Comparison of ENCODE assay signal across 12 cellular contexts in the genomic region with DNA sequence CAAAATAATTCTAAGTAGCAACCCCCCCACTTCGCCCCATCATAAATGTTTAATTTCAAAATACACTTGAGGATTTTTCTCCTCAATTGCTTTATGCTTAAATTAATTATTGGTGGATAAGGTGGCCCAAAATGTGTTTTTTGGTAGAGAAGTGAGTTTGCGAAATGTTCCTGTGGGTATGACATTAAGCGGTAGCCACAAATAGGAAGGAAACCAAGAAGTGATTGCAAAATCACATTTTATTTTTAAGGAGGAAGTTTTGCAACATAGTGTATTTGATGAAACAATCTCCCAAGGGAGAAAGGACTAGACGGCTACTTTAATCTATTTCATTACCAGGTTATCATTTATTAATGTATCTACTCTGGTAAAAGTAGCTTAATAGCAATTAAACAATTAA. TPM values are rescaled to one million over a fixed set of nuclear protein-coding genes. Genes with fewer than 3 reads are reported as not detected.
DNase-seq lines count a peak whose midpoint lies in the region; ATAC-seq, FAIRE-seq and TF ChIP-seq lines count a peak whose summit lies in the region.
"Had no signal": no experiment of that assay in that cellular context is flagged by ENCODE, and none has a peak within 500 bp of the region (broad histone marks: within the 10 kb centered on the region; RNA-seq: fewer than 3 reads in every experiment).

No MANE protein-coding gene starts in this region.

- H3K9me1 ChIP-seq in IMR-90 (ENCODE audit: insufficient read depth, low read length) = no peaks in the 10 kb centered on the region

- H4K20me1 ChIP-seq in IMR-90 (ENCODE audit: insufficient read depth, low read length) (no peaks in the 10 kb centered on the region), astrocyte (ENCODE audit: insufficient read depth, low read length) (peaks cover 4% of the 10 kb centered on the region)

- H2AK9ac ChIP-seq in IMR-90 (replicated peaks; ENCODE audit: low read depth, low read length, poor library complexity) = no peak overlapping the region

- H2BK120ac ChIP-seq in IMR-90 (ENCODE audit: low read depth, low read length) = no peak overlapping the region

- H3K79me1 ChIP-seq in IMR-90 (ENCODE audit: low read depth in 1 of 2, low read length in 2 of 2) = peaks cover 21 to 25% of the 10 kb centered on the region in 2 experiments

- H3K36me3 Mint-ChIP-seq in astrocyte (ENCODE audit: low read depth, unreplicated experiment) = peaks cover 7% of the 10 kb centered on the region

- H3K4me2 ChIP-seq in IMR-90 (ENCODE audit: low read depth, low read length) (no peak overlapping the region), astrocyte (ENCODE audit: low read length) (no peak overlapping the region)

- no peaks in the 10 kb centered on the region for H3K36me3 ChIP-seq in IMR-90 (ENCODE audit: control insufficient read depth, insufficient read depth, low read length)
- H3K36me3 ChIP-seq in astrocyte (ENCODE audit: insufficient read depth, low read length) = peaks cover 1% of the 10 kb centered on the region
- H3K36me3 ChIP-seq in lower lobe of right lung = no peaks in the 10 kb centered on the region
- H3K36me3 ChIP-seq in vagina = no peaks in the 10 kb centered on the region

- intact Hi-C loops in IMR-90 (cut with micrococcal nuclease) = no loop called here
- intact Hi-C loops in lower lobe of right lung (cut with DNase I) = no loop called here
- intact Hi-C loops in vagina (cut with DNase I) = no loop called here

- H3K4ac ChIP-seq in IMR-90 (ENCODE audit: low read depth, low read length) = no peak overlapping the region

- no peak overlapping the region for H3K14ac ChIP-seq in IMR-90 (replicated peaks; ENCODE audit: low read depth, low read length)

- TF ChIP-seq POLR2A in IMR-90 (IDR thresholded peaks at IDR 0.05; ENCODE audit: low read depth, low read length) (no peak), vagina (IDR thresholded peaks at IDR 0.05) (no peak)

- no peaks in the 10 kb centered on the region for H3K79me2 ChIP-seq in astrocyte (ENCODE audit: insufficient read depth, low read length)

- H4K5ac ChIP-seq in IMR-90 (ENCODE audit: low read depth, low read length) = no peak overlapping the region

- no peak overlapping the region for H3K27ac ChIP-seq in IMR-90 (ENCODE audit: insufficient read depth, low read length)
- no peak overlapping the region for H3K27ac ChIP-seq in astrocyte (ENCODE audit: low read depth, low read length)
- H3K27ac ChIP-seq in lower lobe of right lung = no peak overlapping the region
- no peak overlapping the region for H3K27ac ChIP-seq in vagina

- no peak overlapping the region for H4K8ac ChIP-seq in IMR-90 (ENCODE audit: low read depth in 2 of 2, low read length in 2 of 2)

- H3K4me1 Mint-ChIP-seq in astrocyte (ENCODE audit: low read depth, unreplicated experiment) = no peaks in the 10 kb centered on the region

- WGBS in IMR-90 (ENCODE audit: extremely low coverage in 2 of 2, insufficient read length in 1 of 2), 2 experiments = no CpG with 5 or more reads among the region's 4 CpGs

- no peak overlapping the region for H2BK15ac ChIP-seq in IMR-90 (ENCODE audit: low read depth, low read length)

- H3K23ac ChIP-seq in IMR-90 (ENCODE audit: low read depth, low read length) = no peak overlapping the region

- no peaks in the 10 kb centered on the region for H3K27me3 Mint-ChIP-seq in astrocyte (ENCODE audit: low read depth, unreplicated experiment)

- H3K18ac ChIP-seq in IMR-90 (ENCODE audit: low read depth, low read length) = no peak overlapping the region

- H2AFZ ChIP-seq in IMR-90 (replicated peaks; ENCODE audit: low read length, poor library complexity) (no peak overlapping the region), astrocyte (ENCODE audit: low read depth, low read length) (no peak overlapping the region)

- CTCF ChIA-PET in IMR-90 (lab: Yijun Ruan, JAX) = interaction anchor here (1.3 kb wide), 1 partner anchor 11 kb away, joined by 5 read pairs; no protein-coding TSS in a partner anchor

- H3K9me3 Mint-ChIP-seq in astrocyte (ENCODE audit: unreplicated experiment) = no peaks in the 10 kb centered on the region
- H3K9me3 Mint-ChIP-seq: activated naive CD4-positive, alpha-beta T cell treated with anti-CD3 and anti-CD28 coated beads for 36 hours had no signal

- H3K56ac ChIP-seq in IMR-90 (ENCODE audit: extremely low read depth, insufficient read depth, low read length) = no peak overlapping the region

- BruUV-seq in IMR-90 (replicated peaks; lab: Mats Ljungman, UMichigan) = no TSS peak

- no peak overlapping the region for H2BK5ac ChIP-seq in IMR-90 (ENCODE audit: low read depth, low read length, poor library complexity, severe bottlenecking)

- H2AK5ac ChIP-seq in IMR-90 (ENCODE audit: low read depth, low read length) = no peak overlapping the region

- H3K9ac ChIP-seq in IMR-90 (ENCODE audit: low read depth, low read length) = no peak overlapping the region
- H3K9ac ChIP-seq in astrocyte (ENCODE audit: low read length) = no peak overlapping the region

- H3K4me3 Mint-ChIP-seq in astrocyte (ENCODE audit: unreplicated experiment) = no peak overlapping the region
- H3K4me3 Mint-ChIP-seq: activated naive CD4-positive, alpha-beta T cell treated with anti-CD3 and anti-CD28 coated beads for 36 hours had no signal

- no peak for TF ChIP-seq CTCF in IMR-90 (conservative IDR thresholded peaks at IDR 0.05; ENCODE audit: low read depth, low read length)
- TF ChIP-seq CTCF in astrocyte (IDR thresholded peaks at IDR 0.05; ENCODE audit: insufficient read depth, low read depth, low read length) = no peak
- TF ChIP-seq CTCF in lower lobe of right lung (IDR thresholded peaks at IDR 0.05) = no peak
- no peak for TF ChIP-seq CTCF in vagina (IDR thresholded peaks at IDR 0.05)

- no peaks in the 10 kb centered on the region for H3K9me3 ChIP-seq in IMR-90 (ENCODE audit: control insufficient read depth, insufficient read depth, low read length)
- no peaks in the 10 kb centered on the region for H3K9me3 ChIP-seq in astrocyte (ENCODE audit: insufficient read depth, low read depth, low read length)
- no peaks in the 10 kb centered on the region for H3K9me3 ChIP-seq in lower lobe of right lung
- H3K9me3 ChIP-seq in vagina = no peaks in the 10 kb centered on the region

- no peak overlapping the region for H2BK20ac ChIP-seq in IMR-90 (ENCODE audit: low read depth, low read length)

- TF ChIP-seq RAD21 in IMR-90 (IDR thresholded peaks at IDR 0.05; ENCODE audit: low read length) = no peak

- in situ Hi-C loops in IMR-90 (cut with MboI; ENCODE audit: low sequenced_read_pairs) = no loop called here

- POLR2A ChIA-PET in IMR-90 (lab: Charles Lee; ENCODE audit: unreplicated experiment) = no interaction called here

- FAIRE-seq in astrocyte (lab: Jason Lieb, UNC) = peak; percentile 55
- FAIRE-seq: frontal cortex had no signal

- H3K4me3 ChIP-seq in IMR-90 (ENCODE audit: insufficient read depth, low read depth, low read length) (no peak overlapping the region), astrocyte (ENCODE audit: insufficient read depth, low read depth, low read length) (no peak overlapping the region), lower lobe of right lung (no peak overlapping the region), vagina (no peak overlapping the region)

- no peak overlapping the region for H4K91ac ChIP-seq in IMR-90 (ENCODE audit: insufficient read depth, low read depth, low read length)

- dilution Hi-C loops in IMR-90 (cut with HindIII; ENCODE audit: low sequenced_read_pairs, unreplicated experiment) = no loop called here

- H3K27me3 ChIP-seq in IMR-90 (ENCODE audit: control insufficient read depth, insufficient read depth, low read length) = no peaks in the 10 kb centered on the region
- no peaks in the 10 kb centered on the region for H3K27me3 ChIP-seq in astrocyte (ENCODE audit: insufficient read depth, low read length)
- H3K27me3 ChIP-seq in lower lobe of right lung (ENCODE audit: low read depth) = no peaks in the 10 kb centered on the region
- H3K27me3 ChIP-seq in vagina = no peaks in the 10 kb centered on the region

- H3K27ac Mint-ChIP-seq in astrocyte (ENCODE audit: unreplicated experiment) = no peak overlapping the region
- H3K27ac Mint-ChIP-seq: activated naive CD4-positive, alpha-beta T cell treated with anti-CD3 and anti-CD28 coated beads for 36 hours had no signal

- ATAC-seq in IMR-90 (ENCODE audit: low read depth) (no peak), lower lobe of right lung (peak; percentile 68 to 86), GM21381 (IDR thresholded peaks at IDR 0.05; ENCODE audit: unreplicated experiment) (no peak)

- no peaks in the 10 kb centered on the region for H3K4me1 ChIP-seq in IMR-90 (ENCODE audit: control insufficient read depth, insufficient read depth, low read length)
- no peaks in the 10 kb centered on the region for H3K4me1 ChIP-seq in astrocyte (ENCODE audit: insufficient read depth, low read length)
- peaks cover 10% of the 10 kb centered on the region for H3K4me1 ChIP-seq in lower lobe of right lung
- peaks cover 5% of the 10 kb centered on the region for H3K4me1 ChIP-seq in vagina

- peak; percentile 62 for DNase-seq in AG08395 (ENCODE audit: low spot score)
- DNase-seq in IMR-90 = peak; percentile 25
- DNase-seq in astrocyte (ENCODE audit: low read depth) = no peak
- no peak for DNase-seq in lower lobe of right lung
- no peak for DNase-seq in DMS 273 treated with DMSO at 0.1 percent for 48 hours (lab: John Stamatoyannopoulos, UW)
- no peak for DNase-seq in DMS114 treated with DMSO at 0.1 percent for 48 hours (lab: John Stamatoyannopoulos, UW; ENCODE audit: unreplicated experiment)
- no peak for DNase-seq in vagina (ENCODE audit: extremely low spot score in 2 of 2)
- DNase-seq: activated naive CD4-positive, alpha-beta T cell treated with anti-CD3 and anti-CD28 coated beads for 36 hours; C1 segment of cervical spinal cord; Karpas-422 had no signal

TF ChIP-seq in IMR-90, 13 proteins besides CTCF, POLR2A, EP300 and RAD21:
- TF ChIP-seq CEBPB (IDR thresholded peaks at IDR 0.05; ENCODE audit: low read depth, low read length) (peak; percentile 71), BHLHE40 (IDR thresholded peaks at IDR 0.05; ENCODE audit: low read depth, low read length) (no peak)

RNA-seq across cellular contexts. Expression of gene SLC25A3, which starts 25.5 kb away (rescaled TPM):
- total RNA-seq in IMR-90 (2012; rRNA removed) = 861 and 1,218 TPM in 2 replicates
- 601 and 657 TPM in 2 replicates for polyA plus RNA-seq in IMR-90 (2012; rRNA removed)
- polyA plus RNA-seq in IMR-90 (2012; cell fraction: cytosol; rRNA removed) = 577 and 1,347 TPM in 2 replicates
- polyA plus RNA-seq in IMR-90 (2012; cell fraction: nucleus; rRNA removed; ENCODE audit: low replicate concordance) = 661 and 776 TPM in 2 replicates
- 653 and 660 TPM in 2 replicates for total RNA-seq in astrocyte
- total RNA-seq in lower lobe of right lung = 348 TPM
- total RNA-seq in vagina = 281 TPM

RNA-seq across cellular contexts. Expression of gene IKBIP, which starts 25.6 kb away (rescaled TPM):
- total RNA-seq in IMR-90 (2012; rRNA removed) = 37.1 and 88.3 TPM in 2 replicates
- 48.7 and 52.7 TPM in 2 replicates for polyA plus RNA-seq in IMR-90 (2012; rRNA removed)
- 16.6 and 18.3 TPM in 2 replicates for polyA plus RNA-seq in IMR-90 (2012; cell fraction: cytosol; rRNA removed)
- 4.6 and 10.0 TPM in 2 replicates for polyA plus RNA-seq in IMR-90 (2012; cell fraction: nucleus; rRNA removed; ENCODE audit: low replicate concordance)
- 126 and 130 TPM in 2 replicates for total RNA-seq in astrocyte
- total RNA-seq in lower lobe of right lung = 13.4 TPM
- total RNA-seq in vagina = 7.6 TPM

RNA-seq across cellular contexts. Expression of gene APAF1, which starts 26.1 kb away (rescaled TPM):
- total RNA-seq in IMR-90 (2012; rRNA removed) (32.8 and 42.2 TPM in 2 replicates), astrocyte (38.3 and 49.2 TPM in 2 replicates), lower lobe of right lung (24.3 TPM), vagina (12.8 TPM)
- polyA plus RNA-seq in IMR-90 (2012; rRNA removed) = 8.3 and 10.9 TPM in 2 replicates
- polyA plus RNA-seq in IMR-90 (2012; cell fraction: cytosol; rRNA removed) = 3.7 and 4.3 TPM in 2 replicates
- polyA plus RNA-seq in IMR-90 (2012; cell fraction: nucleus; rRNA removed; ENCODE audit: low replicate concordance) = 7.7 and 14.3 TPM in 2 replicates

Comparison
In these comparisons a context has a peak if more than half of its experiments do, and no peak if none do; other contexts are left out.
1. DNase-seq: peak in AG08395 (single experiment) and IMR-90 (single experiment); none in astrocyte (single experiment), lower lobe of right lung (single experiment), DMS 273 treated with DMSO at 0.1 percent for 48 hours (single experiment), DMS114 treated with DMSO at 0.1 percent for 48 hours (single experiment) and vagina (0 of 2).
2. ATAC-seq: peak in lower lobe of right lung (2 of 2); none in IMR-90 (single experiment) and GM21381 (single experiment).